ENCODE assay signal across 25 cellular contexts in genomic region chr15:61840090-61840489, GRCh38.
"Had no signal": no experiment of that assay in that cellular context is flagged by ENCODE, and none has a peak within 500 bp of the region (broad histone marks: within the 10 kb centered on the region; RNA-seq: fewer than 3 reads in every experiment).

No MANE protein-coding gene starts in this region.

- H3K4me3 ChIP-seq: ascending aorta had no signal

- H3K27ac Mint-ChIP-seq: activated CD4-positive, alpha-beta memory T cell treated with anti-CD3 and anti-CD28 coated beads for 36 hours; activated CD4-positive, alpha-beta T cell treated with anti-CD3 and anti-CD28 coated beads, Interleukin-2, amount 10 ng/mL, durations not matched to agents 7 days and 5 days; activated naive CD8-positive, alpha-beta T cell treated with anti-CD3 and anti-CD28 coated beads, Interleukin-2, amount 50 U/mL, for 24 hours; activated T-helper 1 cell treated with anti-CD3 and anti-CD28 coated beads, Interleukin-12 subunit alpha, Interleukin-12 subunit beta, Interleukin-2, Interleukin-4 antibody, amounts not matched to agents 30 ng/mL and 10 ng/mL and 1 ng/mL, durations not matched to agents 14 hours and 24 hours and 36 hours; brain; T-helper 17 cell had no signal

- H3K36me3 ChIP-seq: ascending aorta had no signal

- H3K4me3 Mint-ChIP-seq: activated CD4-positive, alpha-beta memory T cell treated with anti-CD3 and anti-CD28 coated beads for 36 hours; activated CD4-positive, alpha-beta T cell treated with anti-CD3 and anti-CD28 coated beads, Interleukin-2, amount 10 ng/mL, durations not matched to agents 7 days and 5 days; activated naive CD8-positive, alpha-beta T cell treated with anti-CD3 and anti-CD28 coated beads, Interleukin-2, amount 50 U/mL, for 24 hours; activated T-helper 1 cell treated with anti-CD3 and anti-CD28 coated beads, Interleukin-12 subunit alpha, Interleukin-12 subunit beta, Interleukin-2, Interleukin-4 antibody, amounts not matched to agents 30 ng/mL and 10 ng/mL and 1 ng/mL, durations not matched to agents 14 hours and 24 hours and 36 hours; brain; T-helper 17 cell had no signal

- H3K9me3 Mint-ChIP-seq: activated CD4-positive, alpha-beta memory T cell treated with anti-CD3 and anti-CD28 coated beads for 36 hours; activated CD4-positive, alpha-beta T cell treated with anti-CD3 and anti-CD28 coated beads, Interleukin-2, amount 10 ng/mL, durations not matched to agents 7 days and 5 days; activated naive CD4-positive, alpha-beta T cell treated with anti-CD3 and anti-CD28 coated beads, Interleukin-2, amount 50 U/mL, for 72 hours; activated naive CD8-positive, alpha-beta T cell treated with anti-CD3 and anti-CD28 coated beads, Interleukin-2, amount 50 U/mL, for 24 hours; activated T-helper 1 cell treated with anti-CD3 and anti-CD28 coated beads, Interleukin-12 subunit alpha, Interleukin-12 subunit beta, Interleukin-2, Interleukin-4 antibody, amounts not matched to agents 30 ng/mL and 10 ng/mL and 1 ng/mL, durations not matched to agents 14 hours and 24 hours and 36 hours had no signal

- H3K4me1 ChIP-seq: ascending aorta had no signal

- DNase-seq: activated CD4-positive, alpha-beta memory T cell treated with anti-CD3 and anti-CD28 coated beads for 36 hours; activated CD4-positive, alpha-beta T cell treated with anti-CD3 and anti-CD28 coated beads, Interleukin-2, amount 10 ng/mL, durations not matched to agents 7 days and 5 days; activated CD4-positive, CD25-positive, alpha-beta regulatory T cell; activated CD8-positive, alpha-beta memory T cell treated with anti-CD3 and anti-CD28 coated beads for 24 hours; activated effector memory CD4-positive, alpha-beta T cell treated with anti-CD3 and anti-CD28 coated beads, Interleukin-2, amount 50 U/mL, for 16 hours; activated naive CD4-positive, alpha-beta T cell treated with Interleukin-2 at 50 U/mL for 16 hours; activated naive CD8-positive, alpha-beta T cell treated with anti-CD3 and anti-CD28 coated beads, Interleukin-2, amount 50 U/mL, for 24 hours; Karpas-422; NCI-H1105 treated with DMSO at 0.1 percent for 48 hours; NCI-H1436 treated with DMSO at 0.1 percent for 48 hours; NCI-H187; NCI-H2081; NCI-H446; NCI-H524; PC-3; SHP77 treated with DMSO at 0.1 percent for 48 hours; T-helper 17 cell; T-helper 9 cell had no signal

- H3K27me3 ChIP-seq: ascending aorta had no signal

- H3K9me3 ChIP-seq: ascending aorta had no signal

- H3K36me3 Mint-ChIP-seq: activated CD4-positive, alpha-beta memory T cell treated with anti-CD3 and anti-CD28 coated beads for 36 hours; activated naive CD4-positive, alpha-beta T cell treated with anti-CD3 and anti-CD28 coated beads, Interleukin-2, amount 50 U/mL, for 72 hours; brain had no signal

- ATAC-seq: activated naive CD8-positive, alpha-beta T cell treated with anti-CD3 and anti-CD28 coated beads, Interleukin-2, amount 50 U/mL, for 24 hours; PC-3; T-helper 17 cell had no signal

- FAIRE-seq: RCC 7860, TTC549 had no signal

- H3K27ac ChIP-seq: ascending aorta, VCaP had no signal
